15 cellular contexts compared by ENCODE assay signal in the genomic region with DNA sequence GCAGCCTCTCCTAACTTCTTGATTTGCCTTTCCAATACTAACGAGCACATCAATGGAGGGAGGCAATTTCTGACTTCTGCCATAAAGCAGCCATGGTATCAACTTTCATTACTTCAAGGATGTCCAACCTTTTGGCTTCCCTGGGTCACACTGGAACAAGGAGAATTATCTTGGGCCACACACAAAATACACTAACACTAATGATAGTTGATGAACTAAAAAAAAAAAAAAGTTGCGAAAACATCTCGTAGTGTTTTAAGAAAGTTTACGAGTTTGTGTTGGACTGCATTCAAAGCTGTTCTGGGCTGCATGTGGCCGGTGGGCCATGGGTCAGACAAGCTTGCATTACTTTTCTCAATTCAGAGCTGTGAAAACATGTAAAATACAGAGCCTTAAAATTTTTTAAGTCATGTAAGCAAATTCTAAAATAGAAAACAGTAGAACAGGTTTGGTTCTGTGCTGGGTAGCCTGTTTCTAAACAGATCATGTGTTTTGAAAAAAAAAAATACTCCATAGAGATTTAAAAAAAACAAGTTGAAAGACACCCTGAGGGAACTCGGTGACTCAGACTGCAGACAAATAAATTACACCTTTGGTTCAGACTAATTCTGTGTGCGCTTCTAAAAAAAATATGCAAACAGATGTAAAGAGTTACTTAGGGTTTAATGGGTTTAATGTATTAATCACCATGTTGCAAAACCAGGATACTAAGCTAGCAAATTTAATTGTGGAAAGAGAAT. TPM values are rescaled to one million over a fixed set of nuclear protein-coding genes. Genes with fewer than 3 reads are reported as not detected.
DNase-seq lines count a peak whose midpoint lies in the region; TF ChIP-seq lines count a peak whose summit lies in the region.
"Had no signal": no experiment of that assay in that cellular context is flagged by ENCODE, and none has a peak within 500 bp of the region (broad histone marks: within the 10 kb centered on the region; RNA-seq: fewer than 3 reads in every experiment).

No MANE protein-coding gene starts in this region.

- H3K9me3 Mint-ChIP-seq in chondrocyte (ENCODE audit: low read depth): peaks cover 3% of the 10 kb centered on the region
- H3K9me3 Mint-ChIP-seq: activated CD4-positive, alpha-beta memory T cell treated with anti-CD3 and anti-CD28 coated beads, Interleukin-2, amount 10 ng/mL, durations not matched to agents 7 days and 5 days; activated naive CD4-positive, alpha-beta T cell treated with anti-CD3 and anti-CD28 coated beads, Interleukin-2, amount 10 ng/mL, durations not matched to agents 7 days and 5 days had no signal

- H3K36me3 ChIP-seq in parathyroid adenoma (ENCODE audit: control insufficient read depth, insufficient read depth, low read length): no peaks in the 10 kb centered on the region
- no peaks in the 10 kb centered on the region for H3K36me3 ChIP-seq in MG63
- H3K36me3 ChIP-seq: upper lobe of right lung had no signal

- H3K4me3 ChIP-seq in parathyroid adenoma (ENCODE audit: low read depth, low read length): no peak overlapping the region
- no peak overlapping the region for H3K4me3 ChIP-seq in MG63
- H3K4me3 ChIP-seq: upper lobe of right lung had no signal

- H3K27ac ChIP-seq in parathyroid adenoma: peak overlapping the region; percentile 32
- H3K27ac ChIP-seq: upper lobe of right lung had no signal

- in situ Hi-C loops in Caki2 (cut with HindIII; ENCODE audit: low pct_unique_long_range_greater_than_20kb, low sequenced_read_pairs): no loop called here

- DNase-seq in Caki2 (ENCODE audit: low read depth) (peak; percentile 76), M059J (ENCODE audit: low read depth) (peak; percentile 95), chondrocyte (ENCODE audit: low spot score) (no peak), NOMO-1 treated with dmso at 0.1 percent for 144 hours (lab: John Stamatoyannopoulos, UW; ENCODE audit: unreplicated experiment) (no peak), MG63 (no peak)
- no peak for DNase-seq in effector CD4-positive, alpha-beta T cell
- DNase-seq in NK-92 treated with Interleukin-12 subunit alpha and Interleukin-12 subunit beta, amount 100 ng/mL, for 24 hours (lab: John Stamatoyannopoulos, UW): no peak
- DNase-seq: activated CD4-positive, alpha-beta memory T cell treated with anti-CD3 and anti-CD28 coated beads, Interleukin-2, amount 10 ng/mL, durations not matched to agents 7 days and 5 days; activated naive CD4-positive, alpha-beta T cell treated with anti-CD3 and anti-CD28 coated beads, Interleukin-2, amount 10 ng/mL, durations not matched to agents 7 days and 5 days; hippocampal formation; KG1; midbrain; NCI-H526; upper lobe of right lung had no signal

- H3K27me3 ChIP-seq in parathyroid adenoma (ENCODE audit: control insufficient read depth, insufficient read depth, low read length): no peaks in the 10 kb centered on the region
- no peaks in the 10 kb centered on the region for H3K27me3 ChIP-seq in MG63
- H3K27me3 ChIP-seq: upper lobe of right lung had no signal

- no peak overlapping the region for H3K4me3 Mint-ChIP-seq in chondrocyte (ENCODE audit: unreplicated experiment)
- H3K4me3 Mint-ChIP-seq: activated CD4-positive, alpha-beta memory T cell treated with anti-CD3 and anti-CD28 coated beads, Interleukin-2, amount 10 ng/mL, durations not matched to agents 7 days and 5 days; activated naive CD4-positive, alpha-beta T cell treated with anti-CD3 and anti-CD28 coated beads, Interleukin-2, amount 10 ng/mL, durations not matched to agents 7 days and 5 days had no signal

- H3K9me3 ChIP-seq in parathyroid adenoma (ENCODE audit: control insufficient read depth, low read length) (no peaks in the 10 kb centered on the region), MG63 (no peaks in the 10 kb centered on the region)
- H3K9me3 ChIP-seq: upper lobe of right lung had no signal

- H2AFZ ChIP-seq in parathyroid adenoma: peak overlapping the region; percentile 8

- no peaks in the 10 kb centered on the region for H3K36me3 Mint-ChIP-seq in chondrocyte (ENCODE audit: low read depth)
- H3K36me3 Mint-ChIP-seq: activated naive CD4-positive, alpha-beta T cell treated with anti-CD3 and anti-CD28 coated beads, Interleukin-2, amount 10 ng/mL, durations not matched to agents 7 days and 5 days had no signal

- H3K27ac Mint-ChIP-seq in chondrocyte (ENCODE audit: unreplicated experiment): peak overlapping the region; percentile 59
- H3K27ac Mint-ChIP-seq: activated CD4-positive, alpha-beta memory T cell treated with anti-CD3 and anti-CD28 coated beads, Interleukin-2, amount 10 ng/mL, durations not matched to agents 7 days and 5 days; activated naive CD4-positive, alpha-beta T cell treated with anti-CD3 and anti-CD28 coated beads, Interleukin-2, amount 10 ng/mL, durations not matched to agents 7 days and 5 days had no signal

- no peaks in the 10 kb centered on the region for H3K79me2 ChIP-seq in parathyroid adenoma

- H3K27me3 Mint-ChIP-seq in chondrocyte (ENCODE audit: low read depth): no peaks in the 10 kb centered on the region

- H3K4me1 ChIP-seq in parathyroid adenoma: peaks cover 23% of the 10 kb centered on the region
- H3K4me1 ChIP-seq: upper lobe of right lung had no signal

- H3K4me2 ChIP-seq in parathyroid adenoma (ENCODE audit: low read length): peak overlapping the region; percentile 53

- peaks cover 17% of the 10 kb centered on the region for H3K4me1 Mint-ChIP-seq in chondrocyte (ENCODE audit: low read depth)
- H3K4me1 Mint-ChIP-seq: activated CD4-positive, alpha-beta memory T cell treated with anti-CD3 and anti-CD28 coated beads, Interleukin-2, amount 10 ng/mL, durations not matched to agents 7 days and 5 days; activated naive CD4-positive, alpha-beta T cell treated with anti-CD3 and anti-CD28 coated beads, Interleukin-2, amount 10 ng/mL, durations not matched to agents 7 days and 5 days had no signal

- TF ChIP-seq CTCF in chondrocyte (IDR thresholded peaks at IDR 0.05) (no peak), parathyroid adenoma (IDR thresholded peaks at IDR 0.05) (no peak)

- no peak overlapping the region for H3K9ac ChIP-seq in parathyroid adenoma

RNA-seq across cellular contexts. Expression of a gene that starts 43.6 kb away (rescaled TPM):
- total RNA-seq in Caki2 (2014; rRNA removed; shearing (Covaris generic); ENCODE audit: low replicate concordance): 3.6 and 10.1 TPM in 2 replicates
- total RNA-seq in M059J (2014; rRNA removed; shearing (Covaris generic)): 0.54 and 0.64 TPM in 2 replicates
- 10.9 to 36.4 TPM (median 35.8 TPM) in 3 replicates for total RNA-seq in chondrocyte
- 0.12 and 2.8 TPM in 2 replicates for total RNA-seq in MG63 (2014; rRNA removed; shearing (Covaris generic); ENCODE audit: low replicate concordance)

Comparison
In these comparisons a context has a peak if more than half of its experiments do, and no peak if none do; other contexts are left out.
1. DNase-seq: peak in Caki2 (single experiment) and M059J (single experiment); none in chondrocyte (single experiment), NOMO-1 treated with dmso at 0.1 percent for 144 hours (single experiment), effector CD4-positive, alpha-beta T cell (single experiment), MG63 (single experiment) and NK-92 treated with Interleukin-12 subunit alpha and Interleukin-12 subunit beta, amount 100 ng/mL, for 24 hours (single experiment).